16 cellular contexts compared by ENCODE assay signal in genomic region chr9:2808105-2808504, GRCh38.
"Had no signal": no experiment of that assay in that cellular context is flagged by ENCODE, and none has a peak within 500 bp of the region (broad histone marks: within the 10 kb centered on the region; RNA-seq: fewer than 3 reads in every experiment).

No MANE protein-coding gene starts in this region.

- H3K4me1 ChIP-seq: breast epithelium had no signal

- H3K9me3 Mint-ChIP-seq: activated B cell treated with CpG ODN at 0.5 μM for 24 hours; activated CD8-positive, alpha-beta T cell treated with anti-CD3 and anti-CD28 coated beads for 36 hours; activated naive CD4-positive, alpha-beta T cell treated with anti-CD3 and anti-CD28 coated beads, Interleukin-2, amount 50 U/mL, for 72 hours; activated T-cell treated with anti-CD3 and anti-CD28 coated beads, Interleukin-2, amount 50 U/mL, for 4 hours; memory B cell; natural killer cell treated with Interleukin-12 subunit alpha and Interleukin-12 subunit beta and Interleukin-15 and Interleukin-18, amount 100 ng/mL, for 72 hours; stimulated activated effector memory CD8-positive, alpha-beta T cell treated with anti-CD3 and anti-CD28 coated beads, Interleukin-12 subunit alpha, Interleukin-12 subunit beta, amount 100 ng/mL, for 72 hours had no signal

- DNase-seq: activated B cell treated with CpG ODN at 0.5 μM for 24 hours; activated CD4-positive, alpha-beta T cell treated with anti-CD3 and anti-CD28 coated beads for 48 hours; activated CD8-positive, alpha-beta T cell treated with anti-CD3 and anti-CD28 coated beads for 36 hours; activated effector memory CD4-positive, alpha-beta T cell treated with Interleukin-2 at 50 U/mL for 16 hours; activated T-cell treated with anti-CD3 and anti-CD28 coated beads, Interleukin-2, amount 50 U/mL, for 4 hours; dermis blood vessel endothelial cell; heart right ventricle; islet precursor cell; left ventricle myocardium superior had no signal

- H3K36me3 ChIP-seq: breast epithelium had no signal

- H3K27ac Mint-ChIP-seq: activated B cell treated with CpG ODN at 0.5 μM for 24 hours; activated CD8-positive, alpha-beta T cell treated with anti-CD3 and anti-CD28 coated beads for 36 hours; memory B cell; natural killer cell treated with Interleukin-12 subunit alpha and Interleukin-12 subunit beta and Interleukin-15 and Interleukin-18, amount 100 ng/mL, for 72 hours; stimulated activated effector memory CD8-positive, alpha-beta T cell treated with anti-CD3 and anti-CD28 coated beads, Interleukin-12 subunit alpha, Interleukin-12 subunit beta, amount 100 ng/mL, for 72 hours had no signal

- H3K9me3 ChIP-seq: breast epithelium, heart right ventricle had no signal

- H3K27me3 Mint-ChIP-seq: activated B cell treated with CpG ODN at 0.5 μM for 24 hours; activated CD8-positive, alpha-beta T cell treated with anti-CD3 and anti-CD28 coated beads for 36 hours; memory B cell; natural killer cell treated with Interleukin-12 subunit alpha and Interleukin-12 subunit beta and Interleukin-15 and Interleukin-18, amount 100 ng/mL, for 72 hours had no signal

- H3K4me1 Mint-ChIP-seq: activated B cell treated with CpG ODN at 0.5 μM for 24 hours; memory B cell; stimulated activated effector memory CD8-positive, alpha-beta T cell treated with anti-CD3 and anti-CD28 coated beads, Interleukin-12 subunit alpha, Interleukin-12 subunit beta, amount 100 ng/mL, for 72 hours had no signal

- H3K4me3 ChIP-seq: breast epithelium, heart right ventricle had no signal

- H3K27me3 ChIP-seq: breast epithelium, heart right ventricle had no signal

- FAIRE-seq: frontal cortex, TTC549 had no signal

- ATAC-seq: activated CD8-positive, alpha-beta T cell treated with anti-CD3 and anti-CD28 coated beads for 36 hours; activated naive CD4-positive, alpha-beta T cell treated with anti-CD3 and anti-CD28 coated beads, Interleukin-2, amount 50 U/mL, for 72 hours; activated T-cell treated with anti-CD3 and anti-CD28 coated beads, Interleukin-2, amount 50 U/mL, for 4 hours; heart right ventricle; left ventricle myocardium superior; natural killer cell treated with Interleukin-12 subunit alpha and Interleukin-12 subunit beta and Interleukin-15 and Interleukin-18, amount 100 ng/mL, for 72 hours; stimulated activated effector memory CD8-positive, alpha-beta T cell treated with anti-CD3 and anti-CD28 coated beads, Interleukin-12 subunit alpha, Interleukin-12 subunit beta, amount 100 ng/mL, for 72 hours had no signal

- H3K4me3 Mint-ChIP-seq: activated B cell treated with CpG ODN at 0.5 μM for 24 hours; activated CD8-positive, alpha-beta T cell treated with anti-CD3 and anti-CD28 coated beads for 36 hours; activated T-cell treated with anti-CD3 and anti-CD28 coated beads, Interleukin-2, amount 50 U/mL, for 4 hours; memory B cell; natural killer cell treated with Interleukin-12 subunit alpha and Interleukin-12 subunit beta and Interleukin-15 and Interleukin-18, amount 100 ng/mL, for 72 hours; stimulated activated effector memory CD8-positive, alpha-beta T cell treated with anti-CD3 and anti-CD28 coated beads, Interleukin-12 subunit alpha, Interleukin-12 subunit beta, amount 100 ng/mL, for 72 hours had no signal
